2 cellular contexts compared by ENCODE assay signal in the genomic region with DNA sequence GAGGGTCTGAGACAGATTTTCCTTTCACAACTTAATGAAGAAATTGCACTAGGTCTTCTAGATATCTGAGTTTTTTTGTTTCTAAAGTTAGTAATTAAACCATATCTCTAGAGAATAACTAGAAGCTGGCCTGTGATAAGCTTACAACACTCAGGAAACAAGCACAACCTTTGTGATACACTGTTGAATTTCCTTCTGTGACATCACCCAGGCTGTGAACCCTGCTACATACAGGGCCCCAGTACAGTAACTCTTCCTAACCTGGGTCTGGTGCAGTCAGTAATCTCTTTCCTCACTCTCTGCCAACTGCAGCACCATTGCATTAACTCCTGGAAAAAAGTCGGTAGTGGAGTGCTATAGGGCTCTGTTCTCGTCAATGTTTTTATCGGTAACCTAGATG.
TF ChIP-seq lines count a peak whose summit lies in the region.

No MANE protein-coding gene starts in this region.

TF ChIP-seq in K562, 482 proteins besides CTCF, POLR2A, EP300 and RAD21:
- no peak for TF ChIP-seq CEBPG (CRISPR knock-in tag; IDR thresholded peaks at IDR 0.05)
- peak in 1 of 2 experiments; percentile 48; a peak in 1 of 4 replicates for TF ChIP-seq CEBPG (tag; conservative IDR thresholded peaks at IDR 0.05 in 1 of 2, IDR thresholded peaks at IDR 0.05 in 1 of 2)
- TF ChIP-seq SMARCB1 (IDR thresholded peaks at IDR 0.05; ENCODE audit: insufficient read length, low read depth), result no peak

TF ChIP-seq in HepG2, 621 proteins besides CTCF, POLR2A, EP300 and RAD21 (continues in another document):
- TF ChIP-seq ZNF20 (CRISPR knock-in tag; IDR thresholded peaks at IDR 0.05) (no peak), XRCC5 (optimal IDR thresholded peaks at IDR 0.05; ENCODE audit: low read length) (no peak), MEIS2 (CRISPR knock-in tag; IDR thresholded peaks at IDR 0.05) (no peak), TMF1 (CRISPR knock-in tag; IDR thresholded peaks at IDR 0.05; ENCODE audit: low read depth) (no peak), ZNF746 (CRISPR knock-in tag; IDR thresholded peaks at IDR 0.05) (no peak), MBD4 (IDR thresholded peaks at IDR 0.05; ENCODE audit: borderline replicate concordance, low read length) (no peak), TGIF2 (CRISPR knock-in tag; IDR thresholded peaks at IDR 0.05) (no peak), SIX4 (CRISPR knock-in tag; IDR thresholded peaks at IDR 0.05) (no peak), FOSL2 (CRISPR knock-in tag; IDR thresholded peaks at IDR 0.05) (peak; percentile 48), ARNT (IDR thresholded peaks at IDR 0.05) (no peak), SRF (IDR thresholded peaks at IDR 0.05; ENCODE audit: low read depth, low read length) (no peak), CHD2 (IDR thresholded peaks at IDR 0.05; ENCODE audit: low read depth, low read length) (no peak), ETV5 (CRISPR knock-in tag; IDR thresholded peaks at IDR 0.05; ENCODE audit: borderline replicate concordance) (peak; percentile 18; the same call in 1 of the 2 replicates), RORA (CRISPR knock-in tag; IDR thresholded peaks at IDR 0.05) (no peak), IRF2 (CRISPR knock-in tag; IDR thresholded peaks at IDR 0.05) (no peak), U2AF2 (IDR thresholded peaks at IDR 0.05; ENCODE audit: low read depth, low read length) (no peak)
- TF ChIP-seq, protein P1, sequence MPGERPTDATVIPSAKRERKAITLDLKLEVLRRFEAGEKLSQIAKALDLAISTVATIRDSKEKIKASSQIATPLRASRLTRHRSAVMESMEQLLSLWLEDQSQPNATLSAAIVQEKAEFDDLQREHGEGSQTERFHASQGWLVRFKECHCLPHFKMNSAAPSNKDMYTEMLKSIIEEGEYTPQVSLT (CRISPR knock-in tag; IDR thresholded peaks at IDR 0.05; ENCODE audit: borderline replicate concordance, low read depth), result no peak
- TF ChIP-seq, protein P2, sequence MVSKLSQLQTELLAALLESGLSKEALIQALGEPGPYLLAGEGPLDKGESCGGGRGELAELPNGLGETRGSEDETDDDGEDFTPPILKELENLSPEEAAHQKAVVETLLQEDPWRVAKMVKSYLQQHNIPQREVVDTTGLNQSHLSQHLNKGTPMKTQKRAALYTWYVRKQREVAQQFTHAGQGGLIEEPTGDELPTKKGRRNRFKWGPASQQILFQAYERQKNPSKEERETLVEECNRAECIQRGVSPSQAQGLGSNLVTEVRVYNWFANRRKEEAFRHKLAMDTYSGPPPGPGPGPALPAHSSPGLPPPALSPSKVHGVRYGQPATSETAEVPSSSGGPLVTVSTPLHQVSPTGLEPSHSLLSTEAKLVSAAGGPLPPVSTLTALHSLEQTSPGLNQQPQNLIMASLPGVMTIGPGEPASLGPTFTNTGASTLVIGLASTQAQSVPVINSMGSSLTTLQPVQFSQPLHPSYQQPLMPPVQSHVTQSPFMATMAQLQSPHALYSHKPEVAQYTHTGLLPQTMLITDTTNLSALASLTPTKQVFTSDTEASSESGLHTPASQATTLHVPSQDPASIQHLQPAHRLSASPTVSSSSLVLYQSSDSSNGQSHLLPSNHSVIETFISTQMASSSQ (IDR thresholded peaks at IDR 0.05; ENCODE audit: low read depth), result no peak
- TF ChIP-seq, protein P2 (CRISPR knock-in tag; IDR thresholded peaks at IDR 0.05; ENCODE audit: borderline replicate concordance), result no peak
- TF ChIP-seq, protein P3, sequence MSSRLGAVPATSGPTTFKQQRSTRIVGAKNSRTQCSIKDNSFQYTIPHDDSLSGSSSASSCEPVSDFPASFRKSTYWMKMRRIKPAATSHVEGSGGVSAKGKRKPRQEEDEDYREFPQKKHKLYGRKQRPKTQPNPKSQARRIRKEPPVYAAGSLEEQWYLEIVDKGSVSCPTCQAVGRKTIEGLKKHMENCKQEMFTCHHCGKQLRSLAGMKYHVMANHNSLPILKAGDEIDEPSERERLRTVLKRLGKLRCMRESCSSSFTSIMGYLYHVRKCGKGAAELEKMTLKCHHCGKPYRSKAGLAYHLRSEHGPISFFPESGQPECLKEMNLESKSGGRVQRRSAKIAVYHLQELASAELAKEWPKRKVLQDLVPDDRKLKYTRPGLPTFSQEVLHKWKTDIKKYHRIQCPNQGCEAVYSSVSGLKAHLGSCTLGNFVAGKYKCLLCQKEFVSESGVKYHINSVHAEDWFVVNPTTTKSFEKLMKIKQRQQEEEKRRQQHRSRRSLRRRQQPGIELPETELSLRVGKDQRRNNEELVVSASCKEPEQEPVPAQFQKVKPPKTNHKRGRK (CRISPR knock-in tag; IDR thresholded peaks at IDR 0.05), result no peak
- TF ChIP-seq, protein P4, sequence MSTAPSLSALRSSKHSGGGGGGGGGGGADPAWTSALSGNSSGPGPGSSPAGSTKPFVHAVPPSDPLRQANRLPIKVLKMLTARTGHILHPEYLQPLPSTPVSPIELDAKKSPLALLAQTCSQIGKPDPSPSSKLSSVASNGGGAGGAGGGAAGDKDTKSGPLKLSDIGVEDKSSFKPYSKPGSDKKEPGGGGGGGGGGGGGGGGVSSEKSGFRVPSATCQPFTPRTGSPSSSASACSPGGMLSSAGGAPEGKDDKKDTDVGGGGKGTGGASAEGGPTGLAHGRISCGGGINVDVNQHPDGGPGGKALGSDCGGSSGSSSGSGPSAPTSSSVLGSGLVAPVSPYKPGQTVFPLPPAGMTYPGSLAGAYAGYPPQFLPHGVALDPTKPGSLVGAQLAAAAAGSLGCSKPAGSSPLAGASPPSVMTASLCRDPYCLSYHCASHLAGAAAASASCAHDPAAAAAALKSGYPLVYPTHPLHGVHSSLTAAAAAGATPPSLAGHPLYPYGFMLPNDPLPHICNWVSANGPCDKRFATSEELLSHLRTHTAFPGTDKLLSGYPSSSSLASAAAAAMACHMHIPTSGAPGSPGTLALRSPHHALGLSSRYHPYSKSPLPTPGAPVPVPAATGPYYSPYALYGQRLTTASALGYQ (CRISPR knock-in tag; IDR thresholded peaks at IDR 0.05), result no peak
- TF ChIP-seq, protein P5, sequence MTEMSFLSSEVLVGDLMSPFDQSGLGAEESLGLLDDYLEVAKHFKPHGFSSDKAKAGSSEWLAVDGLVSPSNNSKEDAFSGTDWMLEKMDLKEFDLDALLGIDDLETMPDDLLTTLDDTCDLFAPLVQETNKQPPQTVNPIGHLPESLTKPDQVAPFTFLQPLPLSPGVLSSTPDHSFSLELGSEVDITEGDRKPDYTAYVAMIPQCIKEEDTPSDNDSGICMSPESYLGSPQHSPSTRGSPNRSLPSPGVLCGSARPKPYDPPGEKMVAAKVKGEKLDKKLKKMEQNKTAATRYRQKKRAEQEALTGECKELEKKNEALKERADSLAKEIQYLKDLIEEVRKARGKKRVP (CRISPR knock-in tag; IDR thresholded peaks at IDR 0.05), result peak in 1 of 2 experiments; percentile 92; a peak in 2 of 4 replicates
- TF ChIP-seq, protein P6, sequence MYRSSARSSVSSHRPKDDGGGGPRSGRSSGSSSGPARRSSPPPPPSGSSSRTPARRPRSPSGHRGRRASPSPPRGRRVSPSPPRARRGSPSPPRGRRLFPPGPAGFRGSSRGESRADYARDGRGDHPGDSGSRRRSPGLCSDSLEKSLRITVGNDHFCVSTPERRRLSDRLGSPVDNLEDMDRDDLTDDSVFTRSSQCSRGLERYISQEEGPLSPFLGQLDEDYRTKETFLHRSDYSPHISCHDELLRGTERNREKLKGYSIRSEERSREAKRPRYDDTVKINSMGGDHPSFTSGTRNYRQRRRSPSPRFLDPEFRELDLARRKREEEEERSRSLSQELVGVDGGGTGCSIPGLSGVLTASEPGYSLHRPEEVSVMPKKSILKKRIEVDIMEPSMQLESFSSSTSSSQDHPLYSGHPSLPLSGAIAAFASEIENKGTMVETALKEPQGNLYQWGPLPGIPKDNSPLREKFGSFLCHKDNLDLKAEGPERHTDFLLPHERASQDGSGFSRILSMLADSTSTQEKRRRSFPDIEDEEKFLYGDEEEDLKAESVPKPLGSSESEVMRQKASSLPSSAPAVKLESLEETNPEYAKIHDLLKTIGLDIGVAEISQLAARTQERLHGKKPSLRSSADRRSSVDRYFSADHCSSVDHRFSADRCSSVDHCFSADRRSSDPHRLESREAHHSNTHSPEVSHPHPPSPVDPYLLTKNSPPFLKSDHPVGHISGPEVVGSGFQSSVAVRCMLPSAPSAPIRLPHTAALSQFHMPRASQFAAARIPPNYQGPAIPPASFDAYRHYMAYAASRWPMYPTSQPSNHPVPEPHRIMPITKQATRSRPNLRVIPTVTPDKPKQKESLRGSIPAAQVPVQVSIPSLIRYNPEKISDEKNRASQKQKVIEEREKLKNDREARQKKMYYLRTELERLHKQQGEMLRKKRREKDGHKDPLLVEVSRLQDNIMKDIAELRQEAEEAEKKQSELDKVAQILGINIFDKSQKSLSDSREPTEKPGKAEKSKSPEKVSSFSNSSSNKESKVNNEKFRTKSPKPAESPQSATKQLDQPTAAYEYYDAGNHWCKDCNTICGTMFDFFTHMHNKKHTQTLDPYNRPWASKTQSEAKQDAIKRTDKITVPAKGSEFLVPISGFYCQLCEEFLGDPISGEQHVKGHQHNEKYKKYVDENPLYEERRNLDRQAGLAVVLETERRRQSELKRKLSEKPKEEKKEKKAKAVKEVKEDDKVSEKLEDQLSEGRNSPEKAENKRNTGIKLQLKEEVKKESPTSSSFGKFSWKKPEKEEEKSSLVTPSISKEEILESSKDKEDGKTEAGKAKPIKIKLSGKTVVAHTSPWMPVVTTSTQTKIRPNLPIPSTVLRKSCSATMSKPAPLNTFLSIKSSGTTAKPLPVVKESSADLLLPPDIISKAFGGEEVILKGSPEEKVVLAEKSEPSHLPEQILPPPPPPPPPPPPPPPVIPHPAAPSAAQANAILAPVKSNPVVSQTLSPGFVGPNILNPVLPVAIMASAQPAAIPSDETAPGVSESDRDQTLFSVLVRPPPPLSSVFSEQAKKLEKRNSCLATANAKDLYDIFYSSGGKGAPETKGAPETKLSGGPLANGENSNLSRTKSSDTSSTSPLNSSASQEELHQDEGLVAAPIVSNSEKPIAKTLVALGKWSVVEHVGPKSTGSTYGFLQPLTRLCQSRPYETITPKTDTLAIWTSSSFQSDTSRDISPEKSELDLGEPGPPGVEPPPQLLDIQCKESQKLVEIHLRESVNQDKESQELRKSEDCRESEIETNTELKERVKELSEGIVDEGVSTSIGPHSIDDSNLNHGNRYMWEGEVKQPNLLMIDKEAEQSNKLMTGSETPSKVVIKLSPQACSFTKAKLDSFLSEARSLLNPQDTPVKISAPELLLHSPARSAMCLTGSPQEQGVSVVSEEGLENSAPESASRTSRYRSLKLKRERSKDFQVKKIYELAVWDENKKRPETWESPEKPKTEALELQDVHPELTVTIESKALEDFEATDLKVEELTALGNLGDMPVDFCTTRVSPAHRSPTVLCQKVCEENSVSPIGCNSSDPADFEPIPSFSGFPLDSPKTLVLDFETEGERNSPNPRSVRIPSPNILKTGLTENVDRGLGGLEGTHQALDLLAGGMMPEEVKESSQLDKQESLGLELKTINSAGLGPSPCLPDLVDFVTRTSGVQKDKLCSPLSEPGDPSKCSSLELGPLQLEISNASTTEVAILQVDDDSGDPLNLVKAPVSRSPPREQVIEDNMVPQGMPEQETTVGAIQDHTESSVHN (CRISPR knock-in tag; IDR thresholded peaks at IDR 0.05), result no peak
- TF ChIP-seq, protein P7, sequence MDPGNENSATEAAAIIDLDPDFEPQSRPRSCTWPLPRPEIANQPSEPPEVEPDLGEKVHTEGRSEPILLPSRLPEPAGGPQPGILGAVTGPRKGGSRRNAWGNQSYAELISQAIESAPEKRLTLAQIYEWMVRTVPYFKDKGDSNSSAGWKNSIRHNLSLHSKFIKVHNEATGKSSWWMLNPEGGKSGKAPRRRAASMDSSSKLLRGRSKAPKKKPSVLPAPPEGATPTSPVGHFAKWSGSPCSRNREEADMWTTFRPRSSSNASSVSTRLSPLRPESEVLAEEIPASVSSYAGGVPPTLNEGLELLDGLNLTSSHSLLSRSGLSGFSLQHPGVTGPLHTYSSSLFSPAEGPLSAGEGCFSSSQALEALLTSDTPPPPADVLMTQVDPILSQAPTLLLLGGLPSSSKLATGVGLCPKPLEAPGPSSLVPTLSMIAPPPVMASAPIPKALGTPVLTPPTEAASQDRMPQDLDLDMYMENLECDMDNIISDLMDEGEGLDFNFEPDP (CRISPR knock-in tag; conservative IDR thresholded peaks at IDR 0.05), result no peak
- TF ChIP-seq, protein P8, sequence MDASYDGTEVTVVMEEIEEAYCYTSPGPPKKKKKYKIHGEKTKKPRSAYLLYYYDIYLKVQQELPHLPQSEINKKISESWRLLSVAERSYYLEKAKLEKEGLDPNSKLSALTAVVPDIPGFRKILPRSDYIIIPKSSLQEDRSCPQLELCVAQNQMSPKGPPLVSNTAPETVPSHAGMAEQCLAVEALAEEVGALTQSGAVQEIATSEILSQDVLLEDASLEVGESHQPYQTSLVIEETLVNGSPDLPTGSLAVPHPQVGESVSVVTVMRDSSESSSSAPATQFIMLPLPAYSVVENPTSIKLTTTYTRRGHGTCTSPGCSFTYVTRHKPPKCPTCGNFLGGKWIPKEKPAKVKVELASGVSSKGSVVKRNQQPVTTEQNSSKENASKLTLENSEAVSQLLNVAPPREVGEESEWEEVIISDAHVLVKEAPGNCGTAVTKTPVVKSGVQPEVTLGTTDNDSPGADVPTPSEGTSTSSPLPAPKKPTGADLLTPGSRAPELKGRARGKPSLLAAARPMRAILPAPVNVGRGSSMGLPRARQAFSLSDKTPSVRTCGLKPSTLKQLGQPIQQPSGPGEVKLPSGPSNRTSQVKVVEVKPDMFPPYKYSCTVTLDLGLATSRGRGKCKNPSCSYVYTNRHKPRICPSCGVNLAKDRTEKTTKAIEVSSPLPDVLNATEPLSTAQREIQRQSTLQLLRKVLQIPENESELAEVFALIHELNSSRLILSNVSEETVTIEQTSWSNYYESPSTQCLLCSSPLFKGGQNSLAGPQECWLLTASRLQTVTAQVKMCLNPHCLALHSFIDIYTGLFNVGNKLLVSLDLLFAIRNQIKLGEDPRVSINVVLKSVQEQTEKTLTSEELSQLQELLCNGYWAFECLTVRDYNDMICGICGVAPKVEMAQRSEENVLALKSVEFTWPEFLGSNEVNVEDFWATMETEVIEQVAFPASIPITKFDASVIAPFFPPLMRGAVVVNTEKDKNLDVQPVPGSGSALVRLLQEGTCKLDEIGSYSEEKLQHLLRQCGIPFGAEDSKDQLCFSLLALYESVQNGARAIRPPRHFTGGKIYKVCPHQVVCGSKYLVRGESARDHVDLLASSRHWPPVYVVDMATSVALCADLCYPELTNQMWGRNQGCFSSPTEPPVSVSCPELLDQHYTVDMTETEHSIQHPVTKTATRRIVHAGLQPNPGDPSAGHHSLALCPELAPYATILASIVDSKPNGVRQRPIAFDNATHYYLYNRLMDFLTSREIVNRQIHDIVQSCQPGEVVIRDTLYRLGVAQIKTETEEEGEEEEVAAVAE (CRISPR knock-in tag; IDR thresholded peaks at IDR 0.05; ENCODE audit: borderline replicate concordance), result no peak
